In the genomic region with DNA sequence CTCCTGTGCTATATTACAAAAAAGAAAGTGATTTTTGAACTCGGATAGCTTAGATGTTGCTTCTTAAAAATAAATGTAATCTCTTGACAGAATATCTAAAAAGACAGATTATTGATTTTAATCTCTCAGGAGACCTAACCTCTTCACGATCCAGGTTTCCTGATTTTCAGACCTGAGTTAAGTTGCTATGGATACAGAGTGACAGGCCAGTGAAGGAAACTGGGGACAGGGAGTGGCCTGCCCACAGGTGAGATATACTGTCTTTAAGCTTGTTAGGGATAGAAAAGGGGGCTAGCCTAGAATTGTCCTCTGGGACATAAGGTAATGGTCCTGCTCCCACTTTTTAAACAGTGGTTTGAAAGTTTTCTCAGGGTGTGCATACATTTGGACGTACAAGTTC, we compare ENCODE assay signal across 13 cellular contexts.
DNase-seq lines count a peak whose midpoint lies in the region; ATAC-seq and TF ChIP-seq lines count a peak whose summit lies in the region.
"Had no signal": no experiment of that assay in that cellular context is flagged by ENCODE, and none has a peak within 500 bp of the region (broad histone marks: within the 10 kb centered on the region; RNA-seq: fewer than 3 reads in every experiment).

No MANE protein-coding gene starts in this region.

- H3K4me3 ChIP-seq in A673 (ENCODE audit: low read depth, low read length, poor library complexity, severe bottlenecking) (no peak overlapping the region), colonic mucosa (no peak overlapping the region), psoas muscle (no peak overlapping the region), brain microvascular endothelial cell (ENCODE audit: low read depth, low read length) (no peak overlapping the region)
- H3K4me3 ChIP-seq: BLaER1 had no signal

- DNase-seq in A673 (ENCODE audit: low spot score) (no peak), HFFc6 (no peak), colonic mucosa (no peak), psoas muscle (no peak), brain microvascular endothelial cell (no peak), HUDEP-2 (lab: John Stamatoyannopoulos, UW; ENCODE audit: unreplicated experiment in 76 of 76) (no peak), natural killer cell (no peak)
- DNase-seq: activated CD4-positive, alpha-beta T cell treated with anti-CD3 and anti-CD28 coated beads for 48 hours; activated effector memory CD4-positive, alpha-beta T cell treated with anti-CD3 and anti-CD28 coated beads, Interleukin-2, amount 50 U/mL, for 16 hours; cerebellar nuclear complex; NCI-H187 treated with DMSO at 0.1 percent for 48 hours had no signal

- H3K36me3 ChIP-seq in A673 (ENCODE audit: insufficient read depth, low read length, poor library complexity, severe bottlenecking) = no peaks in the 10 kb centered on the region
- no peaks in the 10 kb centered on the region for H3K36me3 ChIP-seq in colonic mucosa
- no peaks in the 10 kb centered on the region for H3K36me3 ChIP-seq in psoas muscle (ENCODE audit: insufficient read depth in 1 of 2, low read depth in 1 of 2)
- no peaks in the 10 kb centered on the region for H3K36me3 ChIP-seq in brain microvascular endothelial cell (replicated peaks)
- H3K36me3 ChIP-seq: BLaER1 had no signal

- TF ChIP-seq CTCF in A673 (conservative IDR thresholded peaks at IDR 0.05; ENCODE audit: low read depth, low read length) (no peak), HFFc6 (IDR thresholded peaks at IDR 0.05) (no peak), colonic mucosa (IDR thresholded peaks at IDR 0.05) (no peak), psoas muscle (IDR thresholded peaks at IDR 0.05) (no peak), brain microvascular endothelial cell (IDR thresholded peaks at IDR 0.05; ENCODE audit: low read depth, low read length, missing control alignments) (no peak), natural killer cell (IDR thresholded peaks at IDR 0.05) (no peak)

- intact Hi-C loops in A673 (cut with micrococcal nuclease; ENCODE audit: unreplicated experiment) = no loop called here
- intact Hi-C loops in colonic mucosa (cut with DNase I) = loop anchor here (10.0 kb wide), 2 partner anchors 542 to 942 kb away; no protein-coding TSS in a partner anchor
- intact Hi-C loops in psoas muscle (cut with DNase I) = loop anchor here (5.0 to 10.0 kb wide), 4 partner anchors 269 to 532 kb away; partner anchors contain the start of gene SSR3 (in 2 of the 2)
- intact Hi-C loops in natural killer cell (cut with micrococcal nuclease) = no loop called here

- H3K27me3 ChIP-seq in A673 (replicated peaks; ENCODE audit: insufficient read depth, low read depth, low read length, poor library complexity) = no peaks in the 10 kb centered on the region
- no peaks in the 10 kb centered on the region for H3K27me3 ChIP-seq in colonic mucosa
- H3K27me3 ChIP-seq in psoas muscle (ENCODE audit: insufficient read depth in 3 of 3, low read length in 2 of 3) = no peaks in the 10 kb centered on the region
- no peaks in the 10 kb centered on the region for H3K27me3 ChIP-seq in brain microvascular endothelial cell (replicated peaks)
- H3K27me3 ChIP-seq: BLaER1 had no signal

- peak overlapping the region in 1 of 2 donors; percentile 95 for H3K9ac ChIP-seq in colonic mucosa (ENCODE audit: low read depth in 2 of 2, low read length in 2 of 2)

- H3K4me1 ChIP-seq in A673 (ENCODE audit: insufficient read depth, low read length, poor library complexity, severe bottlenecking) (peaks cover 54% of the 10 kb centered on the region), colonic mucosa (peaks cover 8% of the 10 kb centered on the region), psoas muscle (peaks cover 43% of the 10 kb centered on the region)

- H3K9me3 ChIP-seq in A673 (ENCODE audit: low read depth, low read length, poor library complexity, severe bottlenecking) = no peaks in the 10 kb centered on the region
- H3K9me3 ChIP-seq in colonic mucosa = no peaks in the 10 kb centered on the region
- H3K9me3 ChIP-seq in psoas muscle = no peaks in the 10 kb centered on the region
- H3K9me3 ChIP-seq: BLaER1 had no signal

- H3K27ac Mint-ChIP-seq in HFFc6 = peak overlapping the region; percentile 95
- no peak overlapping the region for H3K27ac Mint-ChIP-seq in natural killer cell

- in situ Hi-C loops in brain microvascular endothelial cell (cut with HindIII; ENCODE audit: low pct_ligation_motif_present, low sequenced_read_pairs) = loop anchor here (25.0 kb wide), 2 partner anchors 399 to 574 kb away; no protein-coding TSS in a partner anchor

- 43 to 68% (median 56%) methylated on average over 3 of the region's 3 CpGs for WGBS in psoas muscle, 3 donors

- H3K27me3 Mint-ChIP-seq in HFFc6 (ENCODE audit: insufficient read depth) (peaks cover 3% of the 10 kb centered on the region), natural killer cell (ENCODE audit: low read depth in 2 of 2) (peaks cover 10 to 19% of the 10 kb centered on the region in 2 donors)

- peaks cover 65% of the 10 kb centered on the region for H3K4me1 Mint-ChIP-seq in HFFc6 (ENCODE audit: low read depth)
- H3K4me1 Mint-ChIP-seq in natural killer cell = peaks cover 14 to 24% of the 10 kb centered on the region in 2 donors

- no peak for ATAC-seq in psoas muscle
- no peak for ATAC-seq in HG02870 (IDR thresholded peaks at IDR 0.05; ENCODE audit: unreplicated experiment)
- ATAC-seq in natural killer cell = no peak

- H3K9me3 Mint-ChIP-seq in HFFc6 (no peaks in the 10 kb centered on the region), natural killer cell (no peaks in the 10 kb centered on the region)

- POLR2A ChIA-PET in A673 (lab: Charles Lee; ENCODE audit: low non-redundant PET) = interaction anchor here (0.6 kb wide), 1 partner anchor 335 kb away, joined by 3 read pairs; no protein-coding TSS in a partner anchor

- no TSS peak for BruUV-seq in A673 (replicated peaks; lab: Mats Ljungman, UMichigan)

- H3K36me3 Mint-ChIP-seq in HFFc6 (ENCODE audit: low read depth) (no peaks in the 10 kb centered on the region), natural killer cell (no peaks in the 10 kb centered on the region)

- H3K27ac ChIP-seq in A673 (ENCODE audit: low read depth, low read length, poor library complexity, severe bottlenecking) (peak overlapping the region; percentile 92), colonic mucosa (peak overlapping the region; percentile 100), psoas muscle (peak overlapping the region; percentile 98), brain microvascular endothelial cell (no peak overlapping the region)
- H3K27ac ChIP-seq: BLaER1 had no signal

- no peak overlapping the region; the same call in 1 of the 2 replicates for H3K4me3 Mint-ChIP-seq in HFFc6
- H3K4me3 Mint-ChIP-seq in natural killer cell = no peak overlapping the region

- CTCF ChIA-PET in A673 (lab: Charles Lee) = interaction anchor here (1.2 kb wide), 1 partner anchor 50 kb away, joined by 4 read pairs; no protein-coding TSS in a partner anchor

Comparison
In these comparisons a context has a peak if more than half of its experiments do, and no peak if none do; other contexts are left out.
1. intact Hi-C loops: an anchor here in colonic mucosa (10.0 kb wide) and psoas muscle (5.0 to 10.0 kb wide); none called in A673 and natural killer cell.